ENCODE assay signal across 11 cellular contexts in the genomic region with DNA sequence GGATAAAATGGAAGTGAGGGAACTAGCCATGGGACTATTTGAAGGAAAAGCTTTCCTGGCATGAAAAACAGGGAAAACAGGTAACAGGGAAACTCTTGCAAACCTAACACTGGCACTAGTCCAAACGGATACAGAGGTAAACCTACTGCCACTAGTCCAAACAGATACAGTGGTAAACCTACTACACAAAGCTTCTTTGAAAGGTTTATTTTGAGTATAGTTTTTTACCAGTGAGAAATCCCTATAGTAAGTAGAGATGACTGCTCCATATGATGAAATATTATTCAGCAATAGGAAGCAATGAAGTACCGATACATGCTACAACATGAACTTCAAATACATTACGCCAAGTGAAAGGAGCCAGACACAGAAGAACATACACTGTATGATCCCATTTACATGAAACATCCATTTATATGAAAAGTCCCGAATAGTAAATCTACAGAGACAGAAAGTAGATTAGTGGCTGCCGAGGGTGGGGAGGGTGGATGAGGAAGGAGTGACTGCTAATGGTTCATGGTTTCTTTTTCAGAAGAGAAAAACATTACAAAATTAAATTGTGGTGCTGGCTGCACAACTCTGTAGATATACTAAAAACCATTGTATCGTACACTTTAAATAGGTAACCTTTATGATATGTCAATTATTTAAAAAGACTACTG. TPM values are rescaled to one million over a fixed set of nuclear protein-coding genes. Genes with fewer than 3 reads are reported as not detected.
A peak's percentile ranks its signal among the peaks of the same experiment; 100 is the strongest.
DNase-seq lines count a peak whose midpoint lies in the region; ATAC-seq, FAIRE-seq and TF ChIP-seq lines count a peak whose summit lies in the region.
"Had no signal": no experiment of that assay in that cellular context is flagged by ENCODE, and none has a peak within 500 bp of the region (broad histone marks: within the 10 kb centered on the region; RNA-seq: fewer than 3 reads in every experiment).

No MANE protein-coding gene starts in this region.

- TF ChIP-seq CTCF in LNCaP clone FGC (IDR thresholded peaks at IDR 0.05; ENCODE audit: control insufficient read depth, extremely low read depth, insufficient read depth) (no peak), pancreas (IDR thresholded peaks at IDR 0.05) (no peak), mesothelial cell of epicardium (IDR thresholded peaks at IDR 0.05; ENCODE audit: unreplicated experiment) (no peak)

- peak; percentile 35 for ATAC-seq in GM18873 (IDR thresholded peaks at IDR 0.05; ENCODE audit: low FRiP score, unreplicated experiment)
- peak in 3 of 4 donors; percentile 60 to 66 (median 65) for ATAC-seq in pancreas
- no peak for ATAC-seq in GM21381 (IDR thresholded peaks at IDR 0.05; ENCODE audit: unreplicated experiment)
- no peak for ATAC-seq in HG03196 (IDR thresholded peaks at IDR 0.05; ENCODE audit: unreplicated experiment)

- H3K9me3 Mint-ChIP-seq in mesothelial cell of epicardium: no peaks in the 10 kb centered on the region
- H3K9me3 Mint-ChIP-seq: activated naive CD4-positive, alpha-beta T cell treated with anti-CD3 and anti-CD28 coated beads, Interleukin-2, amount 50 U/mL, for 72 hours had no signal

- H3K9me3 ChIP-seq in pancreas: no peaks in the 10 kb centered on the region

- no peak overlapping the region for H3K4me3 ChIP-seq in LNCaP clone FGC (ENCODE audit: low read depth, low read length)
- no peak overlapping the region for H3K4me3 ChIP-seq in pancreas

- no peak overlapping the region for H3K4me3 Mint-ChIP-seq in mesothelial cell of epicardium

- FAIRE-seq in pancreas (lab: Jason Lieb, UNC): no peak

- H3K4me1 ChIP-seq in pancreas: peaks cover 0 to 9% (median 0%) of the 10 kb centered on the region in 3 donors

- no peaks in the 10 kb centered on the region for H3K36me3 ChIP-seq in pancreas

- peaks cover 16% of the 10 kb centered on the region for H3K4me1 Mint-ChIP-seq in mesothelial cell of epicardium

- H3K27ac Mint-ChIP-seq in mesothelial cell of epicardium: no peak overlapping the region
- H3K27ac Mint-ChIP-seq: activated naive CD4-positive, alpha-beta T cell treated with anti-CD3 and anti-CD28 coated beads, Interleukin-2, amount 50 U/mL, for 72 hours had no signal

- peaks cover 18% of the 10 kb centered on the region for H3K36me3 Mint-ChIP-seq in mesothelial cell of epicardium

- intact Hi-C loops in pancreas (cut with DNase I): no loop called here

- peak; percentile 88 for DNase-seq in LNCaP clone FGC (ENCODE audit: low read depth)
- peak; percentile 35 to 96 for DNase-seq in T47D (ENCODE audit: low read depth in 1 of 2, low spot score in 1 of 2)
- no peak for DNase-seq in pancreas
- no peak for DNase-seq in mesothelial cell of epicardium (ENCODE audit: low spot score in 2 of 2, unreplicated experiment in 2 of 2)
- no peak for DNase-seq in DMS79 treated with DMSO at 0.1 percent for 48 hours (lab: John Stamatoyannopoulos, UW)
- DNase-seq: NCI-H2107, T-helper 9 cell had no signal

- in situ Hi-C loops in T47D (cut with HindIII; ENCODE audit: low pct_unique_long_range_greater_than_20kb, low sequenced_read_pairs): no loop called here

- H3K27me3 ChIP-seq in pancreas: no peaks in the 10 kb centered on the region

- no peaks in the 10 kb centered on the region for H3K27me3 Mint-ChIP-seq in mesothelial cell of epicardium (ENCODE audit: low read depth)

- peak overlapping the region in 1 of 4 donors; percentile 7 for H3K27ac ChIP-seq in pancreas

- WGBS in pancreas, 2 donors: 72 to 76% methylated on average over 6 of the region's 6 CpGs

RNA-seq across cellular contexts. Expression of a gene that starts 25.5 kb away (rescaled TPM):
- 10 to 100 TPM in 3 of 6 donors, 1 to 10 TPM in 3; 8.2 to 19.4 (median 11.1) TPM for total RNA-seq in pancreas
- 1 to 10 TPM; 3.2 to 3.9 TPM for polyA plus RNA-seq in pancreas
- total RNA-seq in mesothelial cell of epicardium: 34.1 to 36.6 TPM (median 35.8 TPM) in 3 replicates

Comparison
In these comparisons a context has a peak if more than half of its experiments do, and no peak if none do; other contexts are left out.
1. ATAC-seq: peak in GM18873 (single experiment) and pancreas (3 of 4); none in GM21381 (single experiment) and HG03196 (single experiment).
2. DNase-seq: peak in LNCaP clone FGC (single experiment) and T47D (2 of 2); none in pancreas (0 of 6), mesothelial cell of epicardium (0 of 2) and DMS79 treated with DMSO at 0.1 percent for 48 hours (single experiment).